8 cellular contexts compared by ENCODE assay signal in the genomic region with DNA sequence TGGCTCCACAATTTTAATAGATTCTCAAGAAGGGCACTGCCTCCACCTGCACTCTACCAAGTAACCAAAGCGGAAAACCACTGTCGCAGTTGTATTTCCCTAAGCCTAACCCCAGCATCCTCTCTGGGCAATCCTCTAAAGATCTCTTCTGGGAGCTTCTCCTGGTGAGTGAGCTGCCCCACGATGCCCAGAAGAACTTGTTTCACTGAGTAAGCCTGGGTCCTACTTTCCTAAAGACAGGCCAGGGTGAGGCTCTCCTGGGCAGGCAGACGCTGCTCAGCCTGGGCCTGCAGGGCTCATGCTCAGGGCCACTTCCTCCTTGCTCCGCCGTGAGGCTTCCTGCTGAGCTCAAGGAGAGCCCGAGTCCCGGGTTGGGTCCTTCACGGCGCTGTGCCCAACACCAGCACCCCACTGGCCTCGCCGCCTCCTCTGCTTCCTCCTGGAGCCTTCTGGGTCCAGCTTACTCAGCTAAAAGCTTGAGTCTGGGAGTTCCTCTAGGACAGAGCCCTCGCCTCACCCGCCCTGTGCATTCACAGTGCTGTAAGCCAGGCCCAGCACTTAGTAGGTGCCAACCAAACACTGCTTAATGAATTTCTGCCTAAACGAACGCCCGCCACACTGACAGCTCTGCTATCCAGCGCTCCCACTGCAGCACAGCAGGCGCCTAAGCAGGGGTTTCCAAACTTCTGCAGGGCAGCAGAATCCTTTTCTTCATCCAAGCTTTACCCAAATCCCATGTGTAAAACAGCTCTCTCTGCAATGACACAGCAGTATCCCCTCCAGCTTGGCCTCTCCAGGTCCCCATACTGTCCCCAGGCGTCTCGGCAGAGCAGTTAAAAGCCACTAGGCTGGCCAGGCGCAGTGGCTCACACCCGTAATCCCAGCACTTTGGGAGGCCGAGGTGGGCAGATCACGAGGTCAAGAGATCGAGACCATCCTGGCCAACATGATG. TPM values are rescaled to one million over a fixed set of nuclear protein-coding genes. Genes with fewer than 3 reads are reported as not detected.
DNase-seq lines count a peak whose midpoint lies in the region; ATAC-seq, FAIRE-seq and TF ChIP-seq lines count a peak whose summit lies in the region.

No MANE protein-coding gene starts in this region.

- FAIRE-seq in GM12891 (lab: Jason Lieb, UNC): peak; percentile 85

- peak overlapping the region; percentile 82 to 92 for H3K27ac Mint-ChIP-seq in activated naive CD4-positive, alpha-beta T cell treated with anti-CD3 and anti-CD28 coated beads, Interleukin-2, amount 50 U/mL, for 72 hours
- H3K27ac Mint-ChIP-seq in mesothelial cell of epicardium: peak overlapping the region; percentile 59

- peak overlapping the region; percentile 58 for H3K9ac ChIP-seq in OCI-LY3 (ENCODE audit: low read length)

- peaks cover 16 to 27% of the 10 kb centered on the region in 2 donors for H3K36me3 Mint-ChIP-seq in activated naive CD4-positive, alpha-beta T cell treated with anti-CD3 and anti-CD28 coated beads, Interleukin-2, amount 50 U/mL, for 72 hours
- peaks cover 21% of the 10 kb centered on the region for H3K36me3 Mint-ChIP-seq in mesothelial cell of epicardium

- peak overlapping the region; percentile 83 for H3K4me2 ChIP-seq in OCI-LY3 (ENCODE audit: low read length)

- DNase-seq in GM12891 (ENCODE audit: insufficient read length, low spot score): no peak
- peak; percentile 53 to 71 for DNase-seq in activated naive CD4-positive, alpha-beta T cell treated with anti-CD3 and anti-CD28 coated beads, Interleukin-2, amount 50 U/mL, for 72 hours (ENCODE audit: low spot score in 2 of 2)
- no peak for DNase-seq in mesothelial cell of epicardium (ENCODE audit: low spot score in 2 of 2, unreplicated experiment in 2 of 2)
- no peak for DNase-seq in retina
- no peak for DNase-seq in NCI-H146 treated with DMSO at 0.1 percent for 48 hours (lab: John Stamatoyannopoulos, UW; ENCODE audit: unreplicated experiment)
- DNase-seq in middle frontal gyrus (ENCODE audit: extremely low spot score, low spot score): no peak

- no peaks in the 10 kb centered on the region for H3K27me3 ChIP-seq in OCI-LY3 (ENCODE audit: low read depth, low read length)

- H3K27ac ChIP-seq in OCI-LY3 (ENCODE audit: low read length): peak overlapping the region; percentile 57

- no peaks in the 10 kb centered on the region for H3K9me3 ChIP-seq in OCI-LY3 (ENCODE audit: insufficient read depth, low read length)

- no peak overlapping the region for H3K4me3 Mint-ChIP-seq in mesothelial cell of epicardium

- H3K4me1 Mint-ChIP-seq in mesothelial cell of epicardium: peaks cover 13% of the 10 kb centered on the region

- H4K20me1 ChIP-seq in OCI-LY3 (ENCODE audit: insufficient read depth, low read length): peaks cover 58% of the 10 kb centered on the region

- TF ChIP-seq POLR2A in GM12891 (IDR thresholded peaks at IDR 0.05; ENCODE audit: low read depth, low read length): 0 out of 2 replicates have a peak, but pooled peaks have one; percentile 33

- H3K9me3 Mint-ChIP-seq in activated naive CD4-positive, alpha-beta T cell treated with anti-CD3 and anti-CD28 coated beads, Interleukin-2, amount 50 U/mL, for 72 hours: no peaks in the 10 kb centered on the region
- no peaks in the 10 kb centered on the region for H3K9me3 Mint-ChIP-seq in mesothelial cell of epicardium

- H3K36me3 ChIP-seq in OCI-LY3 (replicated peaks; ENCODE audit: low read depth, low read length): peaks cover 19% of the 10 kb centered on the region

- no peak overlapping the region for H2AFZ ChIP-seq in OCI-LY3 (ENCODE audit: low read depth, low read length)

- no peaks in the 10 kb centered on the region for H3K27me3 Mint-ChIP-seq in mesothelial cell of epicardium (ENCODE audit: low read depth)

- ATAC-seq in HG02588 (IDR thresholded peaks at IDR 0.05; ENCODE audit: unreplicated experiment): peak; percentile 52
- ATAC-seq in activated naive CD4-positive, alpha-beta T cell treated with anti-CD3 and anti-CD28 coated beads, Interleukin-2, amount 50 U/mL, for 72 hours: peak; percentile 81 to 83

- H3K4me3 ChIP-seq in OCI-LY3 (ENCODE audit: low read length): peak overlapping the region; percentile 64

- peaks cover 92% of the 10 kb centered on the region for H3K79me2 ChIP-seq in OCI-LY3 (ENCODE audit: low read length)

- H3K4me1 ChIP-seq in OCI-LY3 (ENCODE audit: low read length): peaks cover 26% of the 10 kb centered on the region

- TF ChIP-seq CTCF in OCI-LY3 (IDR thresholded peaks at IDR 0.05; ENCODE audit: low read depth, low read length) (0 out of 2 replicates have a peak, but pooled peaks have one; percentile 4), mesothelial cell of epicardium (IDR thresholded peaks at IDR 0.05; ENCODE audit: unreplicated experiment) (no peak)

TF ChIP-seq in GM12891, 5 proteins besides CTCF, POLR2A, EP300 and RAD21:
- TF ChIP-seq POU2F2 (IDR thresholded peaks at IDR 0.05; ENCODE audit: low read depth, low read length) (no peak), SPI1 (IDR thresholded peaks at IDR 0.05; ENCODE audit: low read depth, low read length) (peak; percentile 86)

RNA-seq across cellular contexts. Expression of a gene that starts 5.7 kb away (rescaled TPM):
- polyA plus RNA-seq in GM12891 (2012; ENCODE audit: low read depth, missing spikeins): 41.4 TPM
- 10 to 100 TPM; 38.7 to 59.6 TPM for total RNA-seq in activated naive CD4-positive, alpha-beta T cell treated with anti-CD3 and anti-CD28 coated beads, Interleukin-2, amount 50 U/mL, for 72 hours
- total RNA-seq in mesothelial cell of epicardium: 28.1 to 36.5 TPM (median 33.2 TPM) in 3 replicates

Comparison
In these comparisons a context has a peak if more than half of its experiments do, and no peak if none do; other contexts are left out.
1. DNase-seq: peak in activated naive CD4-positive, alpha-beta T cell treated with anti-CD3 and anti-CD28 coated beads, Interleukin-2, amount 50 U/mL, for 72 hours (2 of 2); none in GM12891 (single experiment), mesothelial cell of epicardium (0 of 2), retina (single experiment), NCI-H146 treated with DMSO at 0.1 percent for 48 hours (single experiment) and middle frontal gyrus (single experiment).